26 cellular contexts compared by ENCODE assay signal in the genomic region with DNA sequence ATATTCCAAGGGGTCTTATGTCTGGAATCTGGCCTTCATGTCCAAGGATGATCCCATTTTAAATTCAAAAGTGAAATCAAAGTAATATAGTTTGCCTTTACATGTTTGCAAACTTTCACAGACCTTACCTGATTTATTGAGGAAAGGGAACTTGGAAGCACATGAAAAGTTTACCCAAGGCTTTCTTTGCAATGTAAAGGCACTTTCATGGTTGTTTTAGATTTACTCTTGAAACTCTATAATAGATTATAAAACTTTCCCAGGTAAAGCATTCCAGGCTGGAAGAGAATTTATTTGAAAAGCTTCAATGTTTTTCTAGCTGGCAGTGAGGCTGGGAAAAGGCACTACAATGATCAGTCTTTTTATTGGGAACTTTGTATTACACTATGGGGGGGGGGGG.
"Had no signal": no experiment of that assay in that cellular context is flagged by ENCODE, and none has a peak within 500 bp of the region (broad histone marks: within the 10 kb centered on the region; RNA-seq: fewer than 3 reads in every experiment).

No MANE protein-coding gene starts in this region.

- H3K36me3 ChIP-seq: colonic mucosa, esophagus muscularis mucosa, esophagus squamous epithelium, gastrocnemius medialis, gastroesophageal sphincter, heart left ventricle, heart right ventricle had no signal

- H3K27ac ChIP-seq: colonic mucosa, coronary artery, dorsolateral prefrontal cortex, epithelial cell of prostate, esophagus muscularis mucosa, esophagus squamous epithelium, foreskin keratinocyte, gastrocnemius medialis, gastroesophageal sphincter, heart left ventricle, heart right ventricle had no signal

- H3K4me1 ChIP-seq: colonic mucosa, esophagus muscularis mucosa, esophagus squamous epithelium, foreskin keratinocyte, gastrocnemius medialis, gastroesophageal sphincter, heart left ventricle, heart right ventricle had no signal

- FAIRE-seq: colon, endometrium, endothelial cell of umbilical vein, frontal cortex had no signal

- DNase-seq: colonic mucosa; cortex of kidney; dermis blood vessel endothelial cell; dorsolateral prefrontal cortex; effector CD4-positive, alpha-beta T cell; effector CD8-positive, alpha-beta T cell; effector memory CD4-positive, alpha-beta T cell; effector memory CD8-positive, alpha-beta T cell; endodermal cell; erythroblast; esophagus squamous epithelium; foreskin fibroblast; foreskin keratinocyte; foreskin melanocyte; gastrocnemius medialis; glutamatergic neuron; heart left ventricle; heart right ventricle had no signal

- H3K4me3 ChIP-seq: colonic mucosa, coronary artery, dorsolateral prefrontal cortex, esophagus muscularis mucosa, esophagus squamous epithelium, gastrocnemius medialis, gastroesophageal sphincter, heart left ventricle, heart right ventricle had no signal

- H3K9me3 ChIP-seq: colonic mucosa, esophagus muscularis mucosa, esophagus squamous epithelium, gastrocnemius medialis, gastroesophageal sphincter, heart left ventricle, heart right ventricle had no signal

- H3K27me3 ChIP-seq: colonic mucosa, esophagus muscularis mucosa, esophagus squamous epithelium, foreskin keratinocyte, gastrocnemius medialis, gastroesophageal sphincter had no signal
